In genomic region chr9:112369817-112370216, GRCh38 we compare ENCODE assay signal across 8 cellular contexts.
"Had no signal": no experiment of that assay in that cellular context is flagged by ENCODE, and none has a peak within 500 bp of the region (broad histone marks: within the 10 kb centered on the region; RNA-seq: fewer than 3 reads in every experiment).

No MANE protein-coding gene starts in this region.

- FAIRE-seq: G401.6, GM12878, GM12891, GM12892, GM18507, GM19239 had no signal

- DNase-seq: GDM1, GF-D8 had no signal

- ATAC-seq: GM12878 had no signal

- H3K4me3 ChIP-seq: GM12878 had no signal
